Comparison of ENCODE assay signal across 21 cellular contexts in genomic region chr20:49354673-49355072, GRCh38.
A peak's percentile ranks its signal among the peaks of the same experiment; 100 is the strongest.
DNase-seq lines count a peak whose midpoint lies in the region; ATAC-seq, FAIRE-seq and TF ChIP-seq lines count a peak whose summit lies in the region.
"Had no signal": no experiment of that assay in that cellular context is flagged by ENCODE, and none has a peak within 500 bp of the region (broad histone marks: within the 10 kb centered on the region; RNA-seq: fewer than 3 reads in every experiment).

No MANE protein-coding gene starts in this region.

- no CpG with 5 or more reads among the region's 4 CpGs for WGBS in right lobe of liver (ENCODE audit: insufficient coverage, low coverage, low lambda C conversion rate, missing lambda C conversion rate)
- 61% methylated on average over 4 of the region's 4 CpGs for WGBS in HepG2 (ENCODE audit: low lambda C conversion rate)
- WGBS in psoas muscle, 3 donors, result 77 to 82% (median 77%) methylated on average over 4 of the region's 4 CpGs

- H3K4me3 ChIP-seq in right lobe of liver (no peak overlapping the region), HepG2 (replicated peaks in 1 of 3; ENCODE audit: insufficient read depth in 1 of 3, low read depth in 2 of 3, low read length in 3 of 3) (no peak overlapping the region), psoas muscle (no peak overlapping the region), skeletal muscle tissue (ENCODE audit: low read length in 3 of 3) (no peak overlapping the region), tibial artery (no peak overlapping the region)
- H3K4me3 ChIP-seq: A549; BLaER1 treated with 17β-estradiol and CSF1 and Interleukin-3, amounts not matched to agents 10 nM and 100 nM had no signal

- no peak overlapping the region for H2AFZ ChIP-seq in HepG2 (ENCODE audit: low read length)

- TF ChIP-seq EP300 in HepG2 (IDR thresholded peaks at IDR 0.05; ENCODE audit: low read depth in 2 of 2, low read length in 2 of 2) (no peak), HepG2 (CRISPR knock-in tag; IDR thresholded peaks at IDR 0.05; ENCODE audit: borderline replicate concordance) (no peak)

- FAIRE-seq in HepG2 (lab: Jason Lieb, UNC), result no peak
- FAIRE-seq: A549, D721Med, G401.6, GM12891, GM19239 had no signal

- no peaks in the 10 kb centered on the region for H3K27me3 ChIP-seq in right lobe of liver
- peaks cover 2 to 4% of the 10 kb centered on the region in 2 experiments; a peak in 2 of 5 replicates for H3K27me3 ChIP-seq in HepG2 (ENCODE audit: control insufficient read depth in 1 of 2, insufficient read depth in 2 of 2, low read length in 2 of 2)
- H3K27me3 ChIP-seq in psoas muscle (ENCODE audit: insufficient read depth in 3 of 3, low read length in 2 of 3), result no peaks in the 10 kb centered on the region
- H3K27me3 ChIP-seq in skeletal muscle tissue (ENCODE audit: control insufficient read depth in 3 of 3, insufficient read depth in 3 of 3, low read length in 3 of 3), result no peaks in the 10 kb centered on the region
- no peaks in the 10 kb centered on the region for H3K27me3 ChIP-seq in tibial artery
- H3K27me3 ChIP-seq: BLaER1 treated with 17β-estradiol and CSF1 and Interleukin-3, amounts not matched to agents 10 nM and 100 nM had no signal

- intact Hi-C loops in right lobe of liver (cut with DNase I) (no loop called here), HepG2 (cut with micrococcal nuclease; ENCODE audit: unreplicated experiment) (no loop called here), psoas muscle (cut with DNase I) (no loop called here), tibial artery (cut with DNase I; ENCODE audit: low total_unique reads) (no loop called here)

- H3K79me2 ChIP-seq in HepG2 (ENCODE audit: insufficient read depth, low read length), result no peaks in the 10 kb centered on the region

- H4K20me1 ChIP-seq in HepG2 (ENCODE audit: insufficient read depth, low read length), result no peaks in the 10 kb centered on the region
- H4K20me1 ChIP-seq: BLaER1 treated with 17β-estradiol and CSF1 and Interleukin-3, amounts not matched to agents 10 nM and 100 nM had no signal

- ATAC-seq in right lobe of liver (peak; percentile 40 to 57 (median 52)), HepG2 (no peak), psoas muscle (no peak), HG02973 (IDR thresholded peaks at IDR 0.05; ENCODE audit: unreplicated experiment) (no peak)
- ATAC-seq: A549; CD8-positive, alpha-beta T cell had no signal

- TF ChIP-seq CTCF in right lobe of liver (IDR thresholded peaks at IDR 0.05) (no peak), HepG2 (CRISPR knock-in tag; IDR thresholded peaks at IDR 0.05) (no peak), psoas muscle (IDR thresholded peaks at IDR 0.05) (no peak), tibial artery (IDR thresholded peaks at IDR 0.05) (no peak)

- peaks cover 0 to 43% (median 18%) of the 10 kb centered on the region in 4 donors for H3K4me1 ChIP-seq in right lobe of liver
- H3K4me1 ChIP-seq in HepG2 (ENCODE audit: insufficient read depth, low read length), result peaks cover 3% of the 10 kb centered on the region
- H3K4me1 ChIP-seq in psoas muscle, result peaks cover 18% of the 10 kb centered on the region
- peaks cover 26 to 45% (median 31%) of the 10 kb centered on the region in 3 donors for H3K4me1 ChIP-seq in skeletal muscle tissue (ENCODE audit: control insufficient read depth in 3 of 3, insufficient read depth in 3 of 3, low read length in 3 of 3)
- H3K4me1 ChIP-seq in tibial artery, result no peaks in the 10 kb centered on the region
- H3K4me1 ChIP-seq: BLaER1 treated with 17β-estradiol and CSF1 and Interleukin-3, amounts not matched to agents 10 nM and 100 nM; Caco-2 had no signal

- DNase-seq in right lobe of liver (peak; percentile 49 to 76 (median 71)), HepG2 (ENCODE audit: low spot score) (no peak), psoas muscle (no peak), tibial artery (no peak)
- DNase-seq: AML-193; Caco-2; Calu3; CD4-positive, alpha-beta T cell; CD8-positive, alpha-beta T cell; DMS79 treated with DMSO at 0.1 percent for 48 hours; GF-D8 had no signal

- CTCF ChIA-PET in HepG2 (lab: Yijun Ruan, JAX; ENCODE audit: low intra/inter-chr PET ratio, low total read pairs), result no interaction called here

- H3K27ac ChIP-seq in right lobe of liver, result peak overlapping the region in 2 of 3 donors; percentile 7 to 49
- H3K27ac ChIP-seq in HepG2 (ENCODE audit: extremely low read length, insufficient read depth, low read length), result no peak overlapping the region
- peak overlapping the region; percentile 20 for H3K27ac ChIP-seq in psoas muscle
- H3K27ac ChIP-seq in skeletal muscle tissue (ENCODE audit: low read depth, low read length), result peak overlapping the region; percentile 77
- H3K27ac ChIP-seq in tibial artery, result no peak overlapping the region
- H3K27ac ChIP-seq: 22Rv1; A549; BLaER1 treated with 17β-estradiol and CSF1 and Interleukin-3, amounts not matched to agents 10 nM and 100 nM; C4-2B had no signal

- H3K36me3 ChIP-seq in right lobe of liver, result no peaks in the 10 kb centered on the region
- no peaks in the 10 kb centered on the region for H3K36me3 ChIP-seq in HepG2 (replicated peaks in 1 of 2; ENCODE audit: control insufficient read depth in 1 of 2, insufficient read depth in 2 of 2, low read length in 2 of 2)
- no peaks in the 10 kb centered on the region for H3K36me3 ChIP-seq in psoas muscle (ENCODE audit: insufficient read depth in 1 of 2, low read depth in 1 of 2)
- no peaks in the 10 kb centered on the region for H3K36me3 ChIP-seq in skeletal muscle tissue (ENCODE audit: control insufficient read depth in 3 of 3, insufficient read depth in 3 of 3, low read length in 3 of 3)
- no peaks in the 10 kb centered on the region for H3K36me3 ChIP-seq in tibial artery
- H3K36me3 ChIP-seq: BLaER1 treated with 17β-estradiol and CSF1 and Interleukin-3, amounts not matched to agents 10 nM and 100 nM had no signal

- no peak for TF ChIP-seq RAD21 in HepG2 (CRISPR knock-in tag; IDR thresholded peaks at IDR 0.05)

- H3K4me2 ChIP-seq in HepG2 (ENCODE audit: low read depth, low read length), result no peak overlapping the region
- H3K4me2 ChIP-seq: A549; BLaER1 treated with 17β-estradiol and CSF1 and Interleukin-3, amounts not matched to agents 10 nM and 100 nM had no signal

- H3K9ac ChIP-seq in HepG2 (ENCODE audit: insufficient read depth, low read depth, low read length) (no peak overlapping the region), skeletal muscle tissue (ENCODE audit: low read depth in 1 of 3, low read length in 3 of 3) (no peak overlapping the region)
- H3K9ac ChIP-seq: BLaER1 treated with 17β-estradiol and CSF1 and Interleukin-3, amounts not matched to agents 10 nM and 100 nM had no signal

- H3K9me3 ChIP-seq in right lobe of liver, result no peaks in the 10 kb centered on the region
- no peaks in the 10 kb centered on the region for H3K9me3 ChIP-seq in HepG2 (ENCODE audit: low read length)
- no peaks in the 10 kb centered on the region for H3K9me3 ChIP-seq in psoas muscle
- no peaks in the 10 kb centered on the region for H3K9me3 ChIP-seq in skeletal muscle tissue (ENCODE audit: control insufficient read depth in 3 of 3, low read length in 3 of 3)
- H3K9me3 ChIP-seq in tibial artery, result no peaks in the 10 kb centered on the region
- H3K9me3 ChIP-seq: A549; BLaER1 treated with 17β-estradiol and CSF1 and Interleukin-3, amounts not matched to agents 10 nM and 100 nM; Caco-2 had no signal

- in situ Hi-C loops in HepG2 (cut with HindIII; ENCODE audit: extremely low pct_ligation_motif_present, low pct_unique_long_range_greater_than_20kb), result no loop called here

- POLR2A ChIA-PET in HepG2 (lab: Yijun Ruan, JAX), result no interaction called here

- TF ChIP-seq POLR2A in right lobe of liver (IDR thresholded peaks at IDR 0.05) (no peak), HepG2 (IDR thresholded peaks at IDR 0.05; ENCODE audit: insufficient read depth in 1 of 2, low read depth in 2 of 2, low read length in 2 of 2) (no peak)

- no TSS peak for BruUV-seq in HepG2 (replicated peaks; lab: Mats Ljungman, UMichigan)

TF ChIP-seq in HepG2, 621 proteins besides CTCF, POLR2A, EP300 and RAD21 (continues in another document):
- no peak for TF ChIP-seq SNRNP70 (IDR thresholded peaks at IDR 0.05; ENCODE audit: low read depth, low read length)
- TF ChIP-seq ZFP36L1 (CRISPR knock-in tag; IDR thresholded peaks at IDR 0.05), result no peak
- no peak for TF ChIP-seq KMT2A (CRISPR knock-in tag; IDR thresholded peaks at IDR 0.05)
- no peak for TF ChIP-seq MTA1 (CRISPR knock-in tag; IDR thresholded peaks at IDR 0.05; ENCODE audit: borderline replicate concordance)
- no peak for TF ChIP-seq NPAS2 (CRISPR knock-in tag; IDR thresholded peaks at IDR 0.05; ENCODE audit: borderline replicate concordance)
- TF ChIP-seq ZNF7 (CRISPR knock-in tag; IDR thresholded peaks at IDR 0.05), result no peak
- TF ChIP-seq PRDM4 (CRISPR knock-in tag; IDR thresholded peaks at IDR 0.05; ENCODE audit: borderline replicate concordance), result no peak
- no peak for TF ChIP-seq ZNF747 (CRISPR knock-in tag; IDR thresholded peaks at IDR 0.05; ENCODE audit: borderline replicate concordance)
- no peak for TF ChIP-seq ISX (CRISPR knock-in tag; conservative IDR thresholded peaks at IDR 0.05)
- TF ChIP-seq, protein P1, sequence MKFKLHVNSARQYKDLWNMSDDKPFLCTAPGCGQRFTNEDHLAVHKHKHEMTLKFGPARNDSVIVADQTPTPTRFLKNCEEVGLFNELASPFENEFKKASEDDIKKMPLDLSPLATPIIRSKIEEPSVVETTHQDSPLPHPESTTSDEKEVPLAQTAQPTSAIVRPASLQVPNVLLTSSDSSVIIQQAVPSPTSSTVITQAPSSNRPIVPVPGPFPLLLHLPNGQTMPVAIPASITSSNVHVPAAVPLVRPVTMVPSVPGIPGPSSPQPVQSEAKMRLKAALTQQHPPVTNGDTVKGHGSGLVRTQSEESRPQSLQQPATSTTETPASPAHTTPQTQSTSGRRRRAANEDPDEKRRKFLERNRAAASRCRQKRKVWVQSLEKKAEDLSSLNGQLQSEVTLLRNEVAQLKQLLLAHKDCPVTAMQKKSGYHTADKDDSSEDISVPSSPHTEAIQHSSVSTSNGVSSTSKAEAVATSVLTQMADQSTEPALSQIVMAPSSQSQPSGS (CRISPR knock-in tag; IDR thresholded peaks at IDR 0.05), result no peak

Comparison
In these comparisons a context has a peak if more than half of its experiments do, and no peak if none do; other contexts are left out.
1. ATAC-seq: peak in right lobe of liver (4 of 4); none in HepG2 (single experiment), psoas muscle (0 of 4) and HG02973 (single experiment).
2. DNase-seq: peak in right lobe of liver (3 of 3); none in HepG2 (single experiment), psoas muscle (0 of 2) and tibial artery (0 of 2).
3. H3K27ac ChIP-seq: peak in right lobe of liver (2 of 3), psoas muscle (single experiment) and skeletal muscle tissue (single experiment); none in HepG2 (single experiment) and tibial artery (0 of 2).